In the genomic region with DNA sequence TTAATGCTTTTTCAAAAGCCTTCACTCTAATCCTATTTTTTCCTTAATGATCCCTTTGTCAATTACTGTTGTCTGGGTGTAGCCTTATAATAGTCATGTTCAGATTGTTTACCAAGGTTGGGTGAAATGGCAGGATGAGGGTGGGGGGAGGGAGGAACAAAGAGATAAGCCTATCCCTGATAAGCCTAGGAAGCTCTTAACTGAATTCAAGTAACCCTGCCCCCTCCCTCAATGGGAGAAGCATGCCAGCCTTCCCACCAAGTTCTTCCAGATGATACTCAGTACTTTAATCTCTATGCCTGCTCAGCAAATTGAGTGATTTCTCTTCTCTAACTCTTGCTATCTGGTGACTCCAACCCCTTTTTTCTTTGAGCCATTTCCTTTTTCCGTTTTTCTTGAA, we compare ENCODE assay signal across 1 cellular context.
TF ChIP-seq lines count a peak whose summit lies in the region.

No MANE protein-coding gene starts in this region.

TF ChIP-seq in WTC11, 78 proteins besides CTCF, POLR2A, EP300 and RAD21 (continued from another document):
- TF ChIP-seq, protein P1, sequence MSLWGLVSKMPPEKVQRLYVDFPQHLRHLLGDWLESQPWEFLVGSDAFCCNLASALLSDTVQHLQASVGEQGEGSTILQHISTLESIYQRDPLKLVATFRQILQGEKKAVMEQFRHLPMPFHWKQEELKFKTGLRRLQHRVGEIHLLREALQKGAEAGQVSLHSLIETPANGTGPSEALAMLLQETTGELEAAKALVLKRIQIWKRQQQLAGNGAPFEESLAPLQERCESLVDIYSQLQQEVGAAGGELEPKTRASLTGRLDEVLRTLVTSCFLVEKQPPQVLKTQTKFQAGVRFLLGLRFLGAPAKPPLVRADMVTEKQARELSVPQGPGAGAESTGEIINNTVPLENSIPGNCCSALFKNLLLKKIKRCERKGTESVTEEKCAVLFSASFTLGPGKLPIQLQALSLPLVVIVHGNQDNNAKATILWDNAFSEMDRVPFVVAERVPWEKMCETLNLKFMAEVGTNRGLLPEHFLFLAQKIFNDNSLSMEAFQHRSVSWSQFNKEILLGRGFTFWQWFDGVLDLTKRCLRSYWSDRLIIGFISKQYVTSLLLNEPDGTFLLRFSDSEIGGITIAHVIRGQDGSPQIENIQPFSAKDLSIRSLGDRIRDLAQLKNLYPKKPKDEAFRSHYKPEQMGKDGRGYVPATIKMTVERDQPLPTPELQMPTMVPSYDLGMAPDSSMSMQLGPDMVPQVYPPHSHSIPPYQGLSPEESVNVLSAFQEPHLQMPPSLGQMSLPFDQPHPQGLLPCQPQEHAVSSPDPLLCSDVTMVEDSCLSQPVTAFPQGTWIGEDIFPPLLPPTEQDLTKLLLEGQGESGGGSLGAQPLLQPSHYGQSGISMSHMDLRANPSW (CRISPR knock-in tag; conservative IDR thresholded peaks at IDR 0.05; ENCODE audit: low read depth) = no peak
- TF ChIP-seq, protein P2, sequence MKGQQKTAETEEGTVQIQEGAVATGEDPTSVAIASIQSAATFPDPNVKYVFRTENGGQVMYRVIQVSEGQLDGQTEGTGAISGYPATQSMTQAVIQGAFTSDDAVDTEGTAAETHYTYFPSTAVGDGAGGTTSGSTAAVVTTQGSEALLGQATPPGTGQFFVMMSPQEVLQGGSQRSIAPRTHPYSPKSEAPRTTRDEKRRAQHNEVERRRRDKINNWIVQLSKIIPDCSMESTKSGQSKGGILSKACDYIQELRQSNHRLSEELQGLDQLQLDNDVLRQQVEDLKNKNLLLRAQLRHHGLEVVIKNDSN (CRISPR knock-in tag; IDR thresholded peaks at IDR 0.05) = no peak
- TF ChIP-seq, protein P3, sequence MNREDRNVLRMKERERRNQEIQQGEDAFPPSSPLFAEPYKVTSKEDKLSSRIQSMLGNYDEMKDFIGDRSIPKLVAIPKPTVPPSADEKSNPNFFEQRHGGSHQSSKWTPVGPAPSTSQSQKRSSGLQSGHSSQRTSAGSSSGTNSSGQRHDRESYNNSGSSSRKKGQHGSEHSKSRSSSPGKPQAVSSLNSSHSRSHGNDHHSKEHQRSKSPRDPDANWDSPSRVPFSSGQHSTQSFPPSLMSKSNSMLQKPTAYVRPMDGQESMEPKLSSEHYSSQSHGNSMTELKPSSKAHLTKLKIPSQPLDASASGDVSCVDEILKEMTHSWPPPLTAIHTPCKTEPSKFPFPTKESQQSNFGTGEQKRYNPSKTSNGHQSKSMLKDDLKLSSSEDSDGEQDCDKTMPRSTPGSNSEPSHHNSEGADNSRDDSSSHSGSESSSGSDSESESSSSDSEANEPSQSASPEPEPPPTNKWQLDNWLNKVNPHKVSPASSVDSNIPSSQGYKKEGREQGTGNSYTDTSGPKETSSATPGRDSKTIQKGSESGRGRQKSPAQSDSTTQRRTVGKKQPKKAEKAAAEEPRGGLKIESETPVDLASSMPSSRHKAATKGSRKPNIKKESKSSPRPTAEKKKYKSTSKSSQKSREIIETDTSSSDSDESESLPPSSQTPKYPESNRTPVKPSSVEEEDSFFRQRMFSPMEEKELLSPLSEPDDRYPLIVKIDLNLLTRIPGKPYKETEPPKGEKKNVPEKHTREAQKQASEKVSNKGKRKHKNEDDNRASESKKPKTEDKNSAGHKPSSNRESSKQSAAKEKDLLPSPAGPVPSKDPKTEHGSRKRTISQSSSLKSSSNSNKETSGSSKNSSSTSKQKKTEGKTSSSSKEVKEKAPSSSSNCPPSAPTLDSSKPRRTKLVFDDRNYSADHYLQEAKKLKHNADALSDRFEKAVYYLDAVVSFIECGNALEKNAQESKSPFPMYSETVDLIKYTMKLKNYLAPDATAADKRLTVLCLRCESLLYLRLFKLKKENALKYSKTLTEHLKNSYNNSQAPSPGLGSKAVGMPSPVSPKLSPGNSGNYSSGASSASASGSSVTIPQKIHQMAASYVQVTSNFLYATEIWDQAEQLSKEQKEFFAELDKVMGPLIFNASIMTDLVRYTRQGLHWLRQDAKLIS (CRISPR knock-in tag; IDR thresholded peaks at IDR 0.05; ENCODE audit: borderline replicate concordance) = no peak
- TF ChIP-seq E2F1 (CRISPR knock-in tag; IDR thresholded peaks at IDR 0.05) = no peak
- TF ChIP-seq ARID4B (CRISPR knock-in tag; IDR thresholded peaks at IDR 0.05; ENCODE audit: borderline replicate concordance) = no peak
- TF ChIP-seq, protein P4, sequence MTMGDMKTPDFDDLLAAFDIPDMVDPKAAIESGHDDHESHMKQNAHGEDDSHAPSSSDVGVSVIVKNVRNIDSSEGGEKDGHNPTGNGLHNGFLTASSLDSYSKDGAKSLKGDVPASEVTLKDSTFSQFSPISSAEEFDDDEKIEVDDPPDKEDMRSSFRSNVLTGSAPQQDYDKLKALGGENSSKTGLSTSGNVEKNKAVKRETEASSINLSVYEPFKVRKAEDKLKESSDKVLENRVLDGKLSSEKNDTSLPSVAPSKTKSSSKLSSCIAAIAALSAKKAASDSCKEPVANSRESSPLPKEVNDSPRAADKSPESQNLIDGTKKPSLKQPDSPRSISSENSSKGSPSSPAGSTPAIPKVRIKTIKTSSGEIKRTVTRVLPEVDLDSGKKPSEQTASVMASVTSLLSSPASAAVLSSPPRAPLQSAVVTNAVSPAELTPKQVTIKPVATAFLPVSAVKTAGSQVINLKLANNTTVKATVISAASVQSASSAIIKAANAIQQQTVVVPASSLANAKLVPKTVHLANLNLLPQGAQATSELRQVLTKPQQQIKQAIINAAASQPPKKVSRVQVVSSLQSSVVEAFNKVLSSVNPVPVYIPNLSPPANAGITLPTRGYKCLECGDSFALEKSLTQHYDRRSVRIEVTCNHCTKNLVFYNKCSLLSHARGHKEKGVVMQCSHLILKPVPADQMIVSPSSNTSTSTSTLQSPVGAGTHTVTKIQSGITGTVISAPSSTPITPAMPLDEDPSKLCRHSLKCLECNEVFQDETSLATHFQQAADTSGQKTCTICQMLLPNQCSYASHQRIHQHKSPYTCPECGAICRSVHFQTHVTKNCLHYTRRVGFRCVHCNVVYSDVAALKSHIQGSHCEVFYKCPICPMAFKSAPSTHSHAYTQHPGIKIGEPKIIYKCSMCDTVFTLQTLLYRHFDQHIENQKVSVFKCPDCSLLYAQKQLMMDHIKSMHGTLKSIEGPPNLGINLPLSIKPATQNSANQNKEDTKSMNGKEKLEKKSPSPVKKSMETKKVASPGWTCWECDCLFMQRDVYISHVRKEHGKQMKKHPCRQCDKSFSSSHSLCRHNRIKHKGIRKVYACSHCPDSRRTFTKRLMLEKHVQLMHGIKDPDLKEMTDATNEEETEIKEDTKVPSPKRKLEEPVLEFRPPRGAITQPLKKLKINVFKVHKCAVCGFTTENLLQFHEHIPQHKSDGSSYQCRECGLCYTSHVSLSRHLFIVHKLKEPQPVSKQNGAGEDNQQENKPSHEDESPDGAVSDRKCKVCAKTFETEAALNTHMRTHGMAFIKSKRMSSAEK (CRISPR knock-in tag; IDR thresholded peaks at IDR 0.05; ENCODE audit: borderline replicate concordance) = no peak
- TF ChIP-seq PRRX2 (CRISPR knock-in tag; IDR thresholded peaks at IDR 0.05) = no peak
- TF ChIP-seq NR1H2 (CRISPR knock-in tag; IDR thresholded peaks at IDR 0.05) = no peak
